In the genomic region with DNA sequence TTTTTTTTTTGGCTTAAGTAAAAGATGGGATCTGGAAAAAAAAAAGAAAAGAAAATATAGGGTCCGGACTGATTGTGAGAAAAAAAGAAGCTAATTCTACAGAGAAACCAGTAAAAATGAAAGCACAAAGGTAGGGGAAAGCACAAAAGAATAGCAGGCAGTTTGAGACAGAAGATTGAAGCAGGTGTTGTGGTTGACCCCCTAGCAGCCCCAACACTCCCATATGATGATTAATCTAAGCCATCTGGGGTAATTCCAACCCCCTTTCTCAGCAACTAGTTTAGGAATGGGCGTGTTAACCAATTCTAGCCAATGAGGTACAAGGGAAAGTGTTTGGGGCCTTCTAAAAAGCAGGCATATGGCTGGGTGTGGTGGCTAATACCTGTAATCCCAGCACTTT, we compare ENCODE assay signal across 7 cellular contexts.
DNase-seq lines count a peak whose midpoint lies in the region; ATAC-seq and TF ChIP-seq lines count a peak whose summit lies in the region.

No MANE protein-coding gene starts in this region.

- no peak for TF ChIP-seq EP300 in ovary (IDR thresholded peaks at IDR 0.05)

- H3K9me3 ChIP-seq in ovary = no peaks in the 10 kb centered on the region

- peaks cover 43% of the 10 kb centered on the region for H3K4me1 ChIP-seq in foreskin keratinocyte
- no peaks in the 10 kb centered on the region for H3K4me1 ChIP-seq in ovary (ENCODE audit: insufficient read depth)

- no peak for DNase-seq in foreskin keratinocyte
- DNase-seq in NCI-H1417 (lab: John Stamatoyannopoulos, UW) = no peak
- DNase-seq in ovary = no peak
- DNase-seq in KG1 (lab: John Stamatoyannopoulos, UW) = no peak

- intact Hi-C loops in ovary (cut with DNase I) = no loop called here

- ATAC-seq in GM18907 (IDR thresholded peaks at IDR 0.05; ENCODE audit: unreplicated experiment) = peak; percentile 90
- ATAC-seq in GM21528 (IDR thresholded peaks at IDR 0.05; ENCODE audit: low FRiP score, unreplicated experiment) = peak; percentile 84
- ATAC-seq in HG03432 (IDR thresholded peaks at IDR 0.05; ENCODE audit: unreplicated experiment) = peak; percentile 90
- ATAC-seq in foreskin keratinocyte = no peak

- 86 to 87% (median 87%) methylated on average over 2 of the region's 2 CpGs for WGBS in ovary, 3 donors

- H3K36me3 ChIP-seq in ovary = no peaks in the 10 kb centered on the region

- no peaks in the 10 kb centered on the region for H3K27me3 ChIP-seq in foreskin keratinocyte
- no peaks in the 10 kb centered on the region for H3K27me3 ChIP-seq in ovary

- TF ChIP-seq CTCF in foreskin keratinocyte (conservative IDR thresholded peaks at IDR 0.05) (no peak), ovary (IDR thresholded peaks at IDR 0.05) (no peak)

- H3K27ac ChIP-seq in foreskin keratinocyte = peak overlapping the region; percentile 81
- no peak overlapping the region for H3K27ac ChIP-seq in ovary

- TF ChIP-seq POLR2A in ovary (IDR thresholded peaks at IDR 0.05) = no peak

- no peak overlapping the region for H3K4me3 ChIP-seq in ovary
